In genomic region chr14:23378612-23379220, GRCh38 we compare ENCODE assay signal across 17 cellular contexts. TPM values are rescaled to one million over a fixed set of nuclear protein-coding genes. Genes with fewer than 3 reads are reported as not detected.
DNase-seq lines count a peak whose midpoint lies in the region; ATAC-seq and TF ChIP-seq lines count a peak whose summit lies in the region.
"Had no signal": no experiment of that assay in that cellular context is flagged by ENCODE, and none has a peak within 500 bp of the region (broad histone marks: within the 10 kb centered on the region; RNA-seq: fewer than 3 reads in every experiment).

No MANE protein-coding gene starts in this region.

- H3K27ac ChIP-seq in angular gyrus (ENCODE audit: low read depth, low read length) (peak overlapping the region; percentile 97), dorsolateral prefrontal cortex (peak overlapping the region in 57 of 59 donors; percentile 88 to 99 (median 96)), right cardiac atrium (ENCODE audit: low read length) (no peak overlapping the region), temporal lobe (ENCODE audit: low read depth, low read length) (peak overlapping the region; percentile 96)
- H3K27ac ChIP-seq: KMS-11 had no signal

- CTCF ChIA-PET in T-cell (lab: Charles Lee): interaction anchor here (0.9 to 2.4 kb wide), 6 partner anchors 9 to 310 kb away, joined by 3 to 13 read pairs (median 6); no protein-coding TSS in a partner anchor

- POLR2A ChIA-PET in T-cell (lab: Charles Lee): no interaction called here

- intact Hi-C loops in dorsolateral prefrontal cortex (cut with DNase I) (no loop called here), right cardiac atrium (cut with DNase I) (loop anchor here in 2 of 4 donors (5.0 kb wide), 2 partner anchors 51 to 111 kb away; no protein-coding TSS in a partner anchor)

- H3K4me3 Mint-ChIP-seq in T-cell (no peak overlapping the region), type B pancreatic cell (no peak overlapping the region)
- H3K4me3 Mint-ChIP-seq: CD14-positive monocyte had no signal

- H3K27me3 ChIP-seq in dorsolateral prefrontal cortex: no peaks in the 10 kb centered on the region
- H3K27me3 ChIP-seq in right cardiac atrium (ENCODE audit: control insufficient read depth, insufficient read depth): no peaks in the 10 kb centered on the region

- no peak for DNase-seq in dorsolateral prefrontal cortex
- DNase-seq in right cardiac atrium: peak; percentile 53 to 82 (median 80)
- DNase-seq in NCI-H187 treated with DMSO at 0.1 percent for 48 hours (lab: John Stamatoyannopoulos, UW): no peak
- no peak for DNase-seq in T-cell
- no peak for DNase-seq in type B pancreatic cell (ENCODE audit: extremely low spot score, unreplicated experiment)
- DNase-seq: ACHN, DMS79 treated with DMSO at 0.1 percent for 48 hours, MV-4-11, NCI-H1930, NCI-H345, NCI-H524 treated with DMSO at 0.1 percent for 48 hours, RPMI8226 had no signal

- H3K27me3 Mint-ChIP-seq in T-cell (peaks cover 9 to 18% of the 10 kb centered on the region in 2 donors), type B pancreatic cell (peaks cover 20% of the 10 kb centered on the region)

- TF ChIP-seq CTCF in dorsolateral prefrontal cortex (IDR thresholded peaks at IDR 0.05 in 54 of 56, conservative IDR thresholded peaks at IDR 0.05 in 2 of 56; ENCODE audit: low read depth in 1 of 56, partially characterized antibody in 56 of 56): no peak
- no peak for TF ChIP-seq CTCF in type B pancreatic cell (conservative IDR thresholded peaks at IDR 0.05)

- ATAC-seq in right cardiac atrium (peak; percentile 8 to 10), T-cell (replicated peaks in 1 of 4) (no peak)

- H3K36me3 Mint-ChIP-seq in T-cell (no peaks in the 10 kb centered on the region), type B pancreatic cell (no peaks in the 10 kb centered on the region)
- H3K36me3 Mint-ChIP-seq: CD14-positive monocyte had no signal

- no peaks in the 10 kb centered on the region for H3K9me3 ChIP-seq in right cardiac atrium (ENCODE audit: control insufficient read depth, low read length)

- no peaks in the 10 kb centered on the region for H3K4me1 ChIP-seq in right cardiac atrium (ENCODE audit: control insufficient read depth, insufficient read depth, low read length)

- no peak overlapping the region for H3K27ac Mint-ChIP-seq in T-cell
- no peak overlapping the region for H3K27ac Mint-ChIP-seq in type B pancreatic cell
- H3K27ac Mint-ChIP-seq: CD14-positive monocyte had no signal

- H3K4me1 Mint-ChIP-seq in T-cell (no peaks in the 10 kb centered on the region), type B pancreatic cell (ENCODE audit: unreplicated experiment) (no peaks in the 10 kb centered on the region)
- H3K4me1 Mint-ChIP-seq: CD14-positive monocyte had no signal

- peak overlapping the region in 51 of 59 donors; percentile 23 to 78 (median 55) for H3K4me3 ChIP-seq in dorsolateral prefrontal cortex
- H3K4me3 ChIP-seq in right cardiac atrium (ENCODE audit: low read length): no peak overlapping the region

- H3K9me3 Mint-ChIP-seq in T-cell: no peaks in the 10 kb centered on the region
- H3K9me3 Mint-ChIP-seq in type B pancreatic cell: no peaks in the 10 kb centered on the region

- WGBS in right cardiac atrium: 65% methylated on average over 11 of the region's 11 CpGs

RNA-seq across cellular contexts. Expression of gene CMTM5, which starts 1.9 kb away (rescaled TPM):
- total RNA-seq in dorsolateral prefrontal cortex (100 to 1,000 TPM in 13 of 120 experiments, 10 to 100 TPM in 104, 1 to 10 TPM in 3; 8.5 to 244 (median 46.0) TPM), right cardiac atrium (1 to 10 TPM in 3 of 4 donors, under 1 TPM in 1; 0.36 to 1.4 (median 1.2) TPM), temporal lobe (1.5 TPM), T-cell (not detected), type B pancreatic cell (ENCODE audit: low replicate concordance) (0.19 TPM in 1 of 2 replicates, not detected in the other)
- polyA plus RNA-seq in right cardiac atrium: 13.9 TPM
- total RNA-seq: H4 had no signal

RNA-seq across cellular contexts. Expression of gene IL25, which starts 6.1 kb away (rescaled TPM):
- total RNA-seq in dorsolateral prefrontal cortex (under 1 TPM in 3 of 120 experiments, not detected in 117; 0.36 to 0.71 (median 0.44) TPM), right cardiac atrium (not detected), temporal lobe (not detected), T-cell (not detected), type B pancreatic cell (ENCODE audit: low replicate concordance) (not detected in 2 replicates)
- polyA plus RNA-seq in right cardiac atrium: 0.09 TPM
- total RNA-seq: H4 had no signal
- polyA plus RNA-seq: CD14-positive monocyte had no signal

RNA-seq across cellular contexts. Expression of gene EFS, which starts 13.7 kb away (rescaled TPM):
- 100 to 1,000 TPM in 1 of 120 experiments, 10 to 100 TPM in 118, 1 to 10 TPM in 1; 9.3 to 104 (median 26.2) TPM for total RNA-seq in dorsolateral prefrontal cortex
- total RNA-seq in right cardiac atrium: 10 to 100 TPM in 1 of 4 donors, 1 to 10 TPM in 3; 6.7 to 10.1 (median 7.8) TPM
- polyA plus RNA-seq in right cardiac atrium: 6.2 TPM
- total RNA-seq in temporal lobe: 11.1 TPM
- total RNA-seq in T-cell: under 1 TPM in 1 of 5 donors, not detected in 4; 0.15 TPM
- 41.0 and 59.3 TPM in 2 replicates for total RNA-seq in type B pancreatic cell (ENCODE audit: low replicate concordance)
- total RNA-seq: H4 had no signal
- polyA plus RNA-seq: CD14-positive monocyte had no signal

RNA-seq across cellular contexts. Expression of gene SLC22A17, which starts 26.0 kb away (rescaled TPM):
- 100 to 1,000 TPM; 238 to 610 (median 461) TPM for total RNA-seq in dorsolateral prefrontal cortex
- 10 to 100 TPM; 42.4 to 72.5 (median 55.9) TPM for total RNA-seq in right cardiac atrium
- 47.2 TPM for polyA plus RNA-seq in right cardiac atrium
- total RNA-seq in temporal lobe: 155 TPM
- total RNA-seq in T-cell: 10 to 100 TPM; 12.0 to 19.0 (median 17.3) TPM
- 16.8 and 52.5 TPM in 2 replicates for total RNA-seq in type B pancreatic cell (ENCODE audit: low replicate concordance)
- polyA plus RNA-seq: CD14-positive monocyte had no signal

RNA-seq across cellular contexts. Expression of gene MYH6, which starts 29.4 kb away (rescaled TPM):
- total RNA-seq in dorsolateral prefrontal cortex (under 1 TPM in 14 of 120 experiments, not detected in 106; 0.08 to 0.28 (median 0.11) TPM), right cardiac atrium (over 10,000 TPM; 12,862 to 15,773 (median 14,347) TPM), temporal lobe (not detected), T-cell (not detected), type B pancreatic cell (ENCODE audit: low replicate concordance) (0.24 and 0.50 TPM in 2 replicates)
- polyA plus RNA-seq in right cardiac atrium: 11,120 TPM
- total RNA-seq: H4 had no signal
- polyA plus RNA-seq: CD14-positive monocyte had no signal

Comparison
In these comparisons a context has a peak if more than half of its experiments do, and no peak if none do; other contexts are left out.
1. DNase-seq: peak in right cardiac atrium (3 of 3); none in dorsolateral prefrontal cortex (0 of 10), NCI-H187 treated with DMSO at 0.1 percent for 48 hours (single experiment), T-cell (0 of 34) and type B pancreatic cell (single experiment).
2. ATAC-seq: peak in right cardiac atrium (2 of 2); none in T-cell (0 of 4).
3. RNA of gene EFS, which starts 13.7 kb away (total RNA-seq): 41.0 to 59.3 TPM in type B pancreatic cell, 9.3 to 104 TPM in dorsolateral prefrontal cortex, 11.1 TPM in temporal lobe (single experiment) and 6.7 to 10.1 TPM in right cardiac atrium; 0.15 TPM in T-cell; every median in the first group is over 4 times any median in the second.